4 cellular contexts compared by ENCODE assay signal in genomic region chr9:34366365-34366764, GRCh38. TPM values are rescaled to one million over a fixed set of nuclear protein-coding genes. Genes with fewer than 3 reads are reported as not detected.
"Had no signal": no experiment of that assay in that cellular context is flagged by ENCODE, and none has a peak within 500 bp of the region (broad histone marks: within the 10 kb centered on the region; RNA-seq: fewer than 3 reads in every experiment).

No MANE protein-coding gene starts in this region.

- H3K4me2 ChIP-seq: GM23338 had no signal

- H3K27me3 Mint-ChIP-seq: IgD-negative memory B cell had no signal

- H3K4me3 ChIP-seq: GM23338 had no signal

- DNase-seq: H9, HCEC 1CT had no signal

- H3K4me1 Mint-ChIP-seq: IgD-negative memory B cell had no signal

- H3K27ac Mint-ChIP-seq: GM23338, H9 had no signal

- H3K4me3 Mint-ChIP-seq: GM23338, H9, IgD-negative memory B cell had no signal

- H2AFZ ChIP-seq: GM23338 had no signal

RNA-seq across cellular contexts. Expression of gene KIF24, which starts 37.3 kb away (rescaled TPM):
- polyA plus RNA-seq: IgD-negative memory B cell had no signal
